8 cellular contexts compared by ENCODE assay signal in the genomic region with DNA sequence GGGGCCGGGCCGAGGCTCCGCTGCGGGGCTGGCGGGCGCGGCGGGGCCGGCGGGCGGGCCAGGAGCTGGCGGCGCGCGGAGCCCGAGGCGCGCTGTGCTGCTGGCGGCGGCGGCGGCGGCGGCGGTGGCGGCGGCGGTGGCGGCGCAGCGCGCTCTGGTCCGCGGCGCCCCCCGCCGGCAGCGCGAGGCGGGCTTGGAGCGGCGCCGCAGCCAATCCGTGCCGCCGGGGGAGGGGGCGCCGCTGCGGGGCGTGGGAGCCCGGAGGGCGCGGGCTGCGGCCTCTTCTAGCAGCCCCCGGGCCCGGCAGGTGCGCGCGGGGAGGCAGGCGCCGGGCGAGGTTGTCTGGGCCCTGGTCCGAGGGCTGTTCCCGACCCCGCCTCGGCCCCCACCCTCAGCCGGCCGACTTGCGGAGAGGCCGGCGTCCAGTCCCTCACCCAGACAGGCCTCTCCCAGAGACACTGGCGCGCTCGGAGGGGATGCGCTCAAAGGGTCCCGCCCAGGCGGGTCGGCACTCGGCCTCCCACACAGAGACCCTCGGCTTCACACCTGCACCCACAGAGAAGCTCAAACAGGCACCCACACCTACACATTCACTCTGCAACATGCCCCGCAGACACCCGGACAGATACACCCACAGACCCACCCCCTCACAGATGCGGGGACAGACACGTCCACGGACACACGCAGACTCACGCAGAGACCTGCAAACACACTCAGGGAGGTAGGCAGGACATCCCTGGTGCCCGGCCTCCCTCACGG. TPM values are rescaled to one million over a fixed set of nuclear protein-coding genes. Genes with fewer than 3 reads are reported as not detected.
DNase-seq lines count a peak whose midpoint lies in the region; ATAC-seq and TF ChIP-seq lines count a peak whose summit lies in the region.

Gene RIMS4 (minus strand): TSS at position 156 of the 759 bp plus-strand sequence. CDS start 275 bp downstream, outside the sequence.

- H3K9me3 ChIP-seq in cardiac muscle cell (ENCODE audit: low read depth), result no peaks in the 10 kb centered on the region
- peaks cover 5% of the 10 kb centered on the region for H3K9me3 ChIP-seq in vagina

- no peaks in the 10 kb centered on the region for H3K36me3 ChIP-seq in cardiac muscle cell
- no peaks in the 10 kb centered on the region for H3K36me3 ChIP-seq in vagina

- H3K9me3 Mint-ChIP-seq in activated CD4-positive, alpha-beta memory T cell treated with anti-CD3 and anti-CD28 coated beads, Interleukin-2, amount 10 ng/mL, durations not matched to agents 7 days and 5 days, result no peaks in the 10 kb centered on the region
- H3K9me3 Mint-ChIP-seq in immature natural killer cell, result no peaks in the 10 kb centered on the region

- no peak within 1 kb of the TSS for H3K27ac Mint-ChIP-seq in activated CD4-positive, alpha-beta memory T cell treated with anti-CD3 and anti-CD28 coated beads, Interleukin-2, amount 10 ng/mL, durations not matched to agents 7 days and 5 days
- H3K27ac Mint-ChIP-seq in immature natural killer cell, result no peak within 1 kb of the TSS

- H3K27me3 ChIP-seq in cardiac muscle cell (peaks cover 59% of the 10 kb centered on the region), vagina (peaks cover 5% of the 10 kb centered on the region)

- DNase-seq in cardiac muscle cell (ENCODE audit: low read depth in 1 of 2, low spot score in 1 of 2), result peak; percentile 11 to 79
- no peak for DNase-seq in cardiac septum (ENCODE audit: low spot score)
- no peak for DNase-seq in activated CD4-positive, alpha-beta memory T cell treated with anti-CD3 and anti-CD28 coated beads, Interleukin-2, amount 10 ng/mL, durations not matched to agents 7 days and 5 days
- no peak for DNase-seq in immature natural killer cell
- no peak for DNase-seq in vagina (ENCODE audit: extremely low spot score in 2 of 2)
- no peak for DNase-seq in NCI-H2107 treated with DMSO at 0.1 percent for 48 hours (lab: John Stamatoyannopoulos, UW; ENCODE audit: unreplicated experiment)

- TF ChIP-seq POLR2A in vagina (IDR thresholded peaks at IDR 0.05), result no peak

- peak within 1 kb of the TSS; percentile 29 for H3K4me3 Mint-ChIP-seq in activated CD4-positive, alpha-beta memory T cell treated with anti-CD3 and anti-CD28 coated beads, Interleukin-2, amount 10 ng/mL, durations not matched to agents 7 days and 5 days
- peak within 1 kb of the TSS in 3 of 5 donors; percentile 28 to 63 (median 49) for H3K4me3 Mint-ChIP-seq in immature natural killer cell

- no peak for ATAC-seq in GM21529 (IDR thresholded peaks at IDR 0.05; ENCODE audit: unreplicated experiment)
- no peak for ATAC-seq in HG03469 (IDR thresholded peaks at IDR 0.05; ENCODE audit: unreplicated experiment)

- H3K27ac ChIP-seq in cardiac muscle cell, result no peak within 1 kb of the TSS
- H3K27ac ChIP-seq in vagina, result peak within 1 kb of the TSS; percentile 68

- CTCF ChIA-PET in activated CD4-positive, alpha-beta memory T cell treated with anti-CD3 and anti-CD28 coated beads, Interleukin-2, amount 10 ng/mL, durations not matched to agents 7 days and 5 days (lab: Charles Lee), result no interaction called here

- TF ChIP-seq CTCF in cardiac muscle cell (IDR thresholded peaks at IDR 0.05; ENCODE audit: low read depth, low read length), result no peak
- TF ChIP-seq CTCF in vagina (IDR thresholded peaks at IDR 0.05), result no peak

- intact Hi-C loops in cardiac septum (cut with DNase I) (no loop called here), vagina (cut with DNase I) (no loop called here)

- peak within 1 kb of the TSS; percentile 50 for H3K4me3 ChIP-seq in cardiac muscle cell
- H3K4me3 ChIP-seq in vagina, result peak within 1 kb of the TSS; percentile 41 to 45

- H3K4me1 ChIP-seq in cardiac muscle cell (ENCODE audit: low read depth) (peaks cover 14% of the 10 kb centered on the region), vagina (peaks cover 5% of the 10 kb centered on the region)

- H3K36me3 Mint-ChIP-seq in activated CD4-positive, alpha-beta memory T cell treated with anti-CD3 and anti-CD28 coated beads, Interleukin-2, amount 10 ng/mL, durations not matched to agents 7 days and 5 days (ENCODE audit: low read depth), result peaks cover 4% of the 10 kb centered on the region
- no peaks in the 10 kb centered on the region for H3K36me3 Mint-ChIP-seq in immature natural killer cell

- H3K4me1 Mint-ChIP-seq in activated CD4-positive, alpha-beta memory T cell treated with anti-CD3 and anti-CD28 coated beads, Interleukin-2, amount 10 ng/mL, durations not matched to agents 7 days and 5 days, result peaks cover 6% of the 10 kb centered on the region
- H3K4me1 Mint-ChIP-seq in immature natural killer cell, result peaks cover 7 to 8% of the 10 kb centered on the region in 2 donors

- POLR2A ChIA-PET in activated CD4-positive, alpha-beta memory T cell treated with anti-CD3 and anti-CD28 coated beads, Interleukin-2, amount 10 ng/mL, durations not matched to agents 7 days and 5 days (lab: Charles Lee), result no interaction called here

- H3K27me3 Mint-ChIP-seq in activated CD4-positive, alpha-beta memory T cell treated with anti-CD3 and anti-CD28 coated beads, Interleukin-2, amount 10 ng/mL, durations not matched to agents 7 days and 5 days, result peaks cover 68% of the 10 kb centered on the region
- H3K27me3 Mint-ChIP-seq in immature natural killer cell (ENCODE audit: low read depth in 3 of 3), result peaks cover 8 to 33% (median 10%) of the 10 kb centered on the region in 3 donors

RNA-seq across cellular contexts. Expression of gene RIMS4, which starts in this region (rescaled TPM):
- 4.3 and 5.3 TPM in 2 replicates for total RNA-seq in cardiac muscle cell
- polyA plus RNA-seq in cardiac muscle cell, result 2.0 and 3.6 TPM in 2 replicates
- 0.27 TPM for total RNA-seq in cardiac septum
- total RNA-seq in activated CD4-positive, alpha-beta memory T cell treated with anti-CD3 and anti-CD28 coated beads, Interleukin-2, amount 10 ng/mL, durations not matched to agents 7 days and 5 days, result not detected
- polyA plus RNA-seq in immature natural killer cell, result not detected
- 6.4 TPM for total RNA-seq in vagina

Comparison
In these comparisons a context has a peak if more than half of its experiments do, and no peak if none do; other contexts are left out.
1. DNase-seq: peak in cardiac muscle cell (2 of 2); none in cardiac septum (single experiment), activated CD4-positive, alpha-beta memory T cell treated with anti-CD3 and anti-CD28 coated beads, Interleukin-2, amount 10 ng/mL, durations not matched to agents 7 days and 5 days (single experiment), immature natural killer cell (0 of 3), vagina (0 of 2) and NCI-H2107 treated with DMSO at 0.1 percent for 48 hours (single experiment).